Comparison of ENCODE assay signal across 15 cellular contexts in genomic region chr13:99384468-99384867, GRCh38.
DNase-seq lines count a peak whose midpoint lies in the region; ATAC-seq and TF ChIP-seq lines count a peak whose summit lies in the region.
"Had no signal": no experiment of that assay in that cellular context is flagged by ENCODE, and none has a peak within 500 bp of the region (broad histone marks: within the 10 kb centered on the region; RNA-seq: fewer than 3 reads in every experiment).

No MANE protein-coding gene starts in this region.

- no peaks in the 10 kb centered on the region for H3K36me3 ChIP-seq in smooth muscle cell (ENCODE audit: low read depth)
- H3K36me3 ChIP-seq in stomach = peaks cover 3 to 45% (median 39%) of the 10 kb centered on the region in 4 donors
- H3K36me3 ChIP-seq: colonic mucosa had no signal

- H3K4me2 ChIP-seq in smooth muscle cell = peak overlapping the region; percentile 19
- H3K4me2 ChIP-seq: A549 had no signal

- peak overlapping the region; percentile 12 for H3K4me3 Mint-ChIP-seq in activated naive CD4-positive, alpha-beta T cell treated with anti-CD3 and anti-CD28 coated beads for 36 hours
- no peak overlapping the region for H3K4me3 Mint-ChIP-seq in central memory CD8-positive, alpha-beta T cell
- no peak overlapping the region for H3K4me3 Mint-ChIP-seq in chondrocyte (ENCODE audit: unreplicated experiment)

- no peak overlapping the region for H3K9ac ChIP-seq in smooth muscle cell (ENCODE audit: low read depth)

- H3K4me1 ChIP-seq in smooth muscle cell (ENCODE audit: low read depth) (no peaks in the 10 kb centered on the region), stomach (peaks cover 0 to 12% (median 0%) of the 10 kb centered on the region in 4 donors)
- H3K4me1 ChIP-seq: A549, colonic mucosa had no signal

- H4K20me1 ChIP-seq in smooth muscle cell (ENCODE audit: low read depth) = no peaks in the 10 kb centered on the region

- 87% methylated on average over 13 of the region's 13 CpGs for WGBS in smooth muscle cell (ENCODE audit: low lambda C conversion rate)
- 86 to 94% (median 92%) methylated on average over 13 of the region's 13 CpGs for WGBS in stomach, 5 donors

- H3F3A ChIP-seq in smooth muscle cell (ENCODE audit: low read depth) = no peaks in the 10 kb centered on the region

- H3K27me3 ChIP-seq in smooth muscle cell (ENCODE audit: low read depth) = no peaks in the 10 kb centered on the region
- no peaks in the 10 kb centered on the region for H3K27me3 ChIP-seq in stomach
- H3K27me3 ChIP-seq: colonic mucosa, testis had no signal

- no peaks in the 10 kb centered on the region for H3K9me3 Mint-ChIP-seq in activated naive CD4-positive, alpha-beta T cell treated with anti-CD3 and anti-CD28 coated beads for 36 hours
- no peaks in the 10 kb centered on the region for H3K9me3 Mint-ChIP-seq in central memory CD8-positive, alpha-beta T cell
- H3K9me3 Mint-ChIP-seq in chondrocyte (ENCODE audit: low read depth) = no peaks in the 10 kb centered on the region

- CTCF ChIA-PET in activated naive CD4-positive, alpha-beta T cell treated with anti-CD3 and anti-CD28 coated beads for 36 hours (lab: Charles Lee) = interaction anchor here (2.1 to 16.7 kb wide), 4 partner anchors 51 to 115 kb away, joined by 6 to 288 read pairs (median 92); partner anchors contain the start of gene GPR183

- H3K27ac ChIP-seq in smooth muscle cell (ENCODE audit: low read depth) (no peak overlapping the region), stomach (no peak overlapping the region)
- H3K27ac ChIP-seq: A549, colonic mucosa, testis had no signal

- no peak for ATAC-seq in central memory CD8-positive, alpha-beta T cell (replicated peaks; ENCODE audit: extremely low read depth, poor library complexity, severe bottlenecking)
- ATAC-seq: A549 had no signal

- H3K4me3 ChIP-seq in smooth muscle cell (no peak overlapping the region), stomach (no peak overlapping the region)
- H3K4me3 ChIP-seq: A549, colonic mucosa, testis had no signal

- TF ChIP-seq CTCF in smooth muscle cell (IDR thresholded peaks at IDR 0.05; ENCODE audit: borderline replicate concordance, insufficient read depth, poor library complexity, severe bottlenecking) (no peak), chondrocyte (IDR thresholded peaks at IDR 0.05) (no peak), stomach (IDR thresholded peaks at IDR 0.05) (no peak)

- TF ChIP-seq POLR2A in stomach (IDR thresholded peaks at IDR 0.05) = no peak

- H3K9me3 ChIP-seq in smooth muscle cell (replicated peaks; ENCODE audit: low read depth) = no peaks in the 10 kb centered on the region
- no peaks in the 10 kb centered on the region for H3K9me3 ChIP-seq in stomach
- H3K9me3 ChIP-seq: A549, colonic mucosa, testis had no signal

- H2AFZ ChIP-seq in smooth muscle cell (ENCODE audit: low read depth) = no peak overlapping the region

- H3K27me3 Mint-ChIP-seq in activated naive CD4-positive, alpha-beta T cell treated with anti-CD3 and anti-CD28 coated beads for 36 hours (ENCODE audit: low read depth) = no peaks in the 10 kb centered on the region
- no peaks in the 10 kb centered on the region for H3K27me3 Mint-ChIP-seq in central memory CD8-positive, alpha-beta T cell
- no peaks in the 10 kb centered on the region for H3K27me3 Mint-ChIP-seq in chondrocyte (ENCODE audit: low read depth)
- H3K27me3 Mint-ChIP-seq: progenitor cell of endocrine pancreas had no signal

- peaks cover 24% of the 10 kb centered on the region for H3K36me3 Mint-ChIP-seq in activated naive CD4-positive, alpha-beta T cell treated with anti-CD3 and anti-CD28 coated beads for 36 hours (ENCODE audit: low read depth)
- H3K36me3 Mint-ChIP-seq in central memory CD8-positive, alpha-beta T cell (ENCODE audit: insufficient read depth) = peaks cover 43% of the 10 kb centered on the region
- H3K36me3 Mint-ChIP-seq in chondrocyte (ENCODE audit: low read depth) = peaks cover 10% of the 10 kb centered on the region

- no peak for TF ChIP-seq EP300 in stomach (IDR thresholded peaks at IDR 0.05)

- peak overlapping the region; percentile 84 for H3K27ac Mint-ChIP-seq in activated naive CD4-positive, alpha-beta T cell treated with anti-CD3 and anti-CD28 coated beads for 36 hours
- H3K27ac Mint-ChIP-seq in central memory CD8-positive, alpha-beta T cell (ENCODE audit: low read depth) = peak overlapping the region; percentile 97
- H3K27ac Mint-ChIP-seq in chondrocyte (ENCODE audit: unreplicated experiment) = no peak overlapping the region
- H3K27ac Mint-ChIP-seq: progenitor cell of endocrine pancreas had no signal

- H3K4me1 Mint-ChIP-seq in activated naive CD4-positive, alpha-beta T cell treated with anti-CD3 and anti-CD28 coated beads for 36 hours (ENCODE audit: low read depth) = peaks cover 94% of the 10 kb centered on the region
- peaks cover 64% of the 10 kb centered on the region for H3K4me1 Mint-ChIP-seq in central memory CD8-positive, alpha-beta T cell
- peaks cover 15% of the 10 kb centered on the region for H3K4me1 Mint-ChIP-seq in chondrocyte (ENCODE audit: low read depth)

- no peaks in the 10 kb centered on the region for H3K79me2 ChIP-seq in smooth muscle cell (ENCODE audit: low read depth)

- DNase-seq in activated naive CD4-positive, alpha-beta T cell treated with anti-CD3 and anti-CD28 coated beads for 36 hours = peak; percentile 65
- DNase-seq in activated naive CD4-positive, alpha-beta T cell treated with Interleukin-2 at 50 U/mL for 16 hours = no peak
- DNase-seq in activated CD8-positive, alpha-beta memory T cell treated with anti-CD3 and anti-CD28 coated beads for 24 hours = peak; percentile 69
- DNase-seq in central memory CD8-positive, alpha-beta T cell (ENCODE audit: low spot score in 2 of 2) = peak in 1 of 2 donors; percentile 14
- DNase-seq in smooth muscle cell (lab: John Stamatoyannopoulos, UW; ENCODE audit: unreplicated experiment) = no peak
- no peak for DNase-seq in NOMO-1 treated with dmso at 0.1 percent for 144 hours (lab: John Stamatoyannopoulos, UW; ENCODE audit: unreplicated experiment)
- DNase-seq in chondrocyte (ENCODE audit: low spot score) = no peak
- no peak for DNase-seq in stomach
- DNase-seq: colonic mucosa; NCI-H1105 treated with DMSO at 0.1 percent for 48 hours; NCI-H2171 treated with DMSO at 0.1 percent for 48 hours; NK-92 treated with Interleukin-12 subunit alpha and Interleukin-12 subunit beta, amount 100 ng/mL, for 24 hours; testis had no signal

- intact Hi-C loops in activated naive CD4-positive, alpha-beta T cell treated with anti-CD3 and anti-CD28 coated beads for 36 hours (cut with micrococcal nuclease) = loop anchor here (1.0 kb wide), 1 partner anchor 70 kb away; no protein-coding TSS in a partner anchor
- intact Hi-C loops in stomach (cut with DNase I; ENCODE audit: low total_unique reads) = no loop called here

Comparison
In these comparisons a context has a peak if more than half of its experiments do, and no peak if none do; other contexts are left out.
1. DNase-seq: peak in activated naive CD4-positive, alpha-beta T cell treated with anti-CD3 and anti-CD28 coated beads for 36 hours (single experiment) and activated CD8-positive, alpha-beta memory T cell treated with anti-CD3 and anti-CD28 coated beads for 24 hours (single experiment); none in activated naive CD4-positive, alpha-beta T cell treated with Interleukin-2 at 50 U/mL for 16 hours (single experiment), smooth muscle cell (single experiment), NOMO-1 treated with dmso at 0.1 percent for 144 hours (single experiment), chondrocyte (single experiment) and stomach (single experiment).